In the genomic region with DNA sequence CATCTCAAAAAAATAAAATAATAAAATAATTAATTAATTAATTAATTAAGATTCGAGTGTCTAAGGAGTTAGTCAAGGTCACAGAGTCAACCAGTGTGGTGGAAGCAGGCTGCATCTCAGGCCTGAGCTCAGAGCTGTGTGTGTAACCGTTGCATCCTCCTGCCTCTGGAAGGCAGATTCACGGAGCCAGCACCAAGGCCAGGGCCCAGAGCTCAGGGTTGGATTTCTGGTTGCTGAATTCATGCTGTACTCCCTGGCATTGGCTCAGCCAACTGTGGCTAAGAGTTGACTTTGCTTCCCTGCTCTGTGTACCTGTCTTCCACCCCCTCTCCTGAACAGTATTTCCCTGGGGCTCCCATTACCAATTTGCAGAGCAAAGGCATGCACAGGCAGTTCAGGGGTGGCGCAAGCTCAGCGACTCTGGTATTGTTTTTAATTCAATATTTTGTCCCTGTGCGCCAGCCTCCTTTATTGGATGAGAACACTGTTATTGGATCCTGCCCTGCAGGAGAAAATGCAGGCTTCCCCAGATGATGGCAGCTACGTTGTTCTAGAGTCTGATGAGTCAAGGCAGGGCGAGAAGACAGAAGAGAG, we compare ENCODE assay signal across 1 cellular context.
A peak's percentile ranks its signal among the peaks of the same experiment; 100 is the strongest.
TF ChIP-seq lines count a peak whose summit lies in the region.

No MANE protein-coding gene starts in this region.

TF ChIP-seq in A549, 52 proteins besides CTCF, POLR2A, EP300 and RAD21 (continued from another document):
- TF ChIP-seq, protein P1, sequence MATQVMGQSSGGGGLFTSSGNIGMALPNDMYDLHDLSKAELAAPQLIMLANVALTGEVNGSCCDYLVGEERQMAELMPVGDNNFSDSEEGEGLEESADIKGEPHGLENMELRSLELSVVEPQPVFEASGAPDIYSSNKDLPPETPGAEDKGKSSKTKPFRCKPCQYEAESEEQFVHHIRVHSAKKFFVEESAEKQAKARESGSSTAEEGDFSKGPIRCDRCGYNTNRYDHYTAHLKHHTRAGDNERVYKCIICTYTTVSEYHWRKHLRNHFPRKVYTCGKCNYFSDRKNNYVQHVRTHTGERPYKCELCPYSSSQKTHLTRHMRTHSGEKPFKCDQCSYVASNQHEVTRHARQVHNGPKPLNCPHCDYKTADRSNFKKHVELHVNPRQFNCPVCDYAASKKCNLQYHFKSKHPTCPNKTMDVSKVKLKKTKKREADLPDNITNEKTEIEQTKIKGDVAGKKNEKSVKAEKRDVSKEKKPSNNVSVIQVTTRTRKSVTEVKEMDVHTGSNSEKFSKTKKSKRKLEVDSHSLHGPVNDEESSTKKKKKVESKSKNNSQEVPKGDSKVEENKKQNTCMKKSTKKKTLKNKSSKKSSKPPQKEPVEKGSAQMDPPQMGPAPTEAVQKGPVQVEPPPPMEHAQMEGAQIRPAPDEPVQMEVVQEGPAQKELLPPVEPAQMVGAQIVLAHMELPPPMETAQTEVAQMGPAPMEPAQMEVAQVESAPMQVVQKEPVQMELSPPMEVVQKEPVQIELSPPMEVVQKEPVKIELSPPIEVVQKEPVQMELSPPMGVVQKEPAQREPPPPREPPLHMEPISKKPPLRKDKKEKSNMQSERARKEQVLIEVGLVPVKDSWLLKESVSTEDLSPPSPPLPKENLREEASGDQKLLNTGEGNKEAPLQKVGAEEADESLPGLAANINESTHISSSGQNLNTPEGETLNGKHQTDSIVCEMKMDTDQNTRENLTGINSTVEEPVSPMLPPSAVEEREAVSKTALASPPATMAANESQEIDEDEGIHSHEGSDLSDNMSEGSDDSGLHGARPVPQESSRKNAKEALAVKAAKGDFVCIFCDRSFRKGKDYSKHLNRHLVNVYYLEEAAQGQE (IDR thresholded peaks at IDR 0.05), result peak; percentile 56
- no peak for TF ChIP-seq BCL3 (IDR thresholded peaks at IDR 0.05)
